In the genomic region with DNA sequence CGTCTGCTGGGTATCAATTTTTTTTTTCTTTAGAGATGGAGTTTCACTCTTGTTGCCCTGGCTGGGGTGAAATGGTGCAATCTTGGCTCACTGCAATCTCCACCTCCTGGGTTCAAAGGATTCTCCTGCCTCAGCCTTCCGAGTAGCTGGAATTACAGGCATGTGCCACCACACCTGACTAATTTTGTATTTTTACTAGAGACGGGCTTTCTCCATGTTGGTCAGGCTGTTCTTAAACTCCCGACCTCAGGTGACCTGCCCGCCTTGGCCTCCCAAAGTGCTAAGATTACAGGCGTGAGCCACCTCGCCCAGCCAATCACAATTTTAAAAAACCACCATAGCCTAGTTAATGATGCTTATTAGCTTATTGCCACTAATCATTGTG, we compare ENCODE assay signal across 6 cellular contexts. TPM values are rescaled to one million over a fixed set of nuclear protein-coding genes. Genes with fewer than 3 reads are reported as not detected.
DNase-seq lines count a peak whose midpoint lies in the region; ATAC-seq, FAIRE-seq and TF ChIP-seq lines count a peak whose summit lies in the region.
"Not testable (repeated sequence)": the region's sequence is repeated elsewhere in the genome, so short reads cannot be mapped to it uniquely, and the experiment has no call there.

No MANE protein-coding gene starts in this region.

- H3K36me3 ChIP-seq in OCI-LY3 (replicated peaks; ENCODE audit: low read depth, low read length); GM12878 (ENCODE audit: control insufficient read depth in 2 of 2, insufficient read depth in 2 of 2, low read length in 1 of 2); trophoblast cell (ENCODE audit: control insufficient read depth in 1 of 2, insufficient read depth in 2 of 2, low read length in 2 of 2): not testable (repeated sequence)

- not testable (repeated sequence) for H3K4me3 Mint-ChIP-seq in activated CD4-positive, alpha-beta T cell treated with anti-CD3 and anti-CD28 coated beads, Interleukin-2, amount 10 ng/mL, durations not matched to agents 24 days and 14 days; activated T-cell treated with anti-CD3 and anti-CD28 coated beads, Interleukin-2, amount 50 U/mL, for 72 hours; stimulated activated memory B cell treated with anti-CD40 and anti-IgM and Interleukin-4, amounts not matched to agents 10 μg/mL and 1 μg/mL and 100 μg/mL, for 72 hours

- H2BK120ac ChIP-seq in trophoblast cell (ENCODE audit: insufficient read depth, low read length, poor library complexity), result not testable (repeated sequence)

- peaks cover 11% of the 10 kb centered on the region for H3K4me1 Mint-ChIP-seq in activated CD4-positive, alpha-beta T cell treated with anti-CD3 and anti-CD28 coated beads, Interleukin-2, amount 10 ng/mL, durations not matched to agents 24 days and 14 days
- H3K4me1 Mint-ChIP-seq in activated T-cell treated with anti-CD3 and anti-CD28 coated beads, Interleukin-2, amount 50 U/mL, for 72 hours (ENCODE audit: low read depth), result peaks cover 14% of the 10 kb centered on the region
- peaks cover 13% of the 10 kb centered on the region for H3K4me1 Mint-ChIP-seq in stimulated activated memory B cell treated with anti-CD40 and anti-IgM and Interleukin-4, amounts not matched to agents 10 μg/mL and 1 μg/mL and 100 μg/mL, for 72 hours

- H3K4me1 ChIP-seq in OCI-LY3 (ENCODE audit: low read length) (peaks cover 14% of the 10 kb centered on the region), GM12878 (ENCODE audit: control insufficient read depth, insufficient read depth, low read length) (peaks cover 11% of the 10 kb centered on the region; the same call in 1 of the 2 replicates)
- not testable (repeated sequence) for H3K4me1 ChIP-seq in trophoblast cell (ENCODE audit: control insufficient read depth in 1 of 2, insufficient read depth in 2 of 2, low read length in 2 of 2)

- CTCF ChIA-PET in GM12878 (lab: Yijun Ruan, JAX), result not testable (repeated sequence)

- H3K18ac ChIP-seq in trophoblast cell (ENCODE audit: low read length), result not testable (repeated sequence)

- in situ Hi-C loops in GM12878 (cut with MboI), result not testable (repeated sequence)

- RAD21 ChIA-PET in GM12878 (lab: Charles Lee; ENCODE audit: unreplicated experiment), result interaction anchor here (0.9 to 2.5 kb wide), 2 partner anchors 8 to 34 kb away, joined by 3 to 6 read pairs; no protein-coding TSS in a partner anchor

- intact Hi-C loops in activated CD4-positive, alpha-beta T cell treated with anti-CD3 and anti-CD28 coated beads, Interleukin-2, amount 10 ng/mL, durations not matched to agents 24 days and 14 days (cut with micrococcal nuclease); GM12878 (cut with micrococcal nuclease; ENCODE audit: unreplicated experiment): not testable (repeated sequence)

- H3K4me3 ChIP-seq in OCI-LY3 (ENCODE audit: low read length), result 0 out of 2 replicates have a peak overlapping the region, but pooled peaks have one; percentile 7
- not testable (repeated sequence) for H3K4me3 ChIP-seq in GM12878; trophoblast cell (ENCODE audit: low read depth, low read length)

- not testable (repeated sequence) for H4K91ac ChIP-seq in trophoblast cell (ENCODE audit: low read depth, low read length)

- not testable (repeated sequence) for TF ChIP-seq CTCF in OCI-LY3 (IDR thresholded peaks at IDR 0.05; ENCODE audit: low read depth, low read length); GM12878 (IDR thresholded peaks at IDR 0.05 in 2 of 3, conservative IDR thresholded peaks at IDR 0.05 in 1 of 3; ENCODE audit: control insufficient read depth in 2 of 3, extremely low read depth in 1 of 3, insufficient read depth in 1 of 3, low read depth in 3 of 3, low read length in 3 of 3)

- H4K12ac ChIP-seq in trophoblast cell (ENCODE audit: low read depth, low read length), result not testable (repeated sequence)

- POLR2A ChIA-PET in GM12878 (lab: Charles Lee), result interaction anchor here (1.0 to 1.2 kb wide), 2 partner anchors 12 to 132 kb away, joined by 3 read pairs; no protein-coding TSS in a partner anchor

- TF ChIP-seq RAD21 in GM12878 (IDR thresholded peaks at IDR 0.05; ENCODE audit: insufficient read depth, low read depth, low read length), result not testable (repeated sequence)

- not testable (repeated sequence) for H3K4ac ChIP-seq in trophoblast cell (ENCODE audit: low read depth, low read length)

- 92% methylated on average over 7 of the region's 7 CpGs for WGBS in GM12878 (ENCODE audit: insufficient coverage, insufficient replicate concordance, low lambda C conversion rate, missing lambda C conversion rate)
- no CpG with 5 or more reads among the region's 7 CpGs for WGBS in trophoblast cell (ENCODE audit: extremely low coverage, insufficient coverage, insufficient read length)

- not testable (repeated sequence) for H2BK12ac ChIP-seq in trophoblast cell (ENCODE audit: low read length)

- not testable (repeated sequence) for H3K14ac ChIP-seq in trophoblast cell (ENCODE audit: low read length)

- not testable (repeated sequence) for H3K9me3 Mint-ChIP-seq in activated CD4-positive, alpha-beta T cell treated with anti-CD3 and anti-CD28 coated beads, Interleukin-2, amount 10 ng/mL, durations not matched to agents 24 days and 14 days; activated T-cell treated with anti-CD3 and anti-CD28 coated beads, Interleukin-2, amount 50 U/mL, for 72 hours; stimulated activated memory B cell treated with anti-CD40 and anti-IgM and Interleukin-4, amounts not matched to agents 10 μg/mL and 1 μg/mL and 100 μg/mL, for 72 hours

- SMC1A ChIA-PET in GM12878 (lab: Charles Lee; ENCODE audit: uncharacterized antibody, unreplicated experiment), result interaction anchor here (0.8 to 1.5 kb wide), 3 partner anchors 9 to 34 kb away, joined by 3 to 5 read pairs (median 3); no protein-coding TSS in a partner anchor

- not testable (repeated sequence) for H4K8ac ChIP-seq in trophoblast cell (ENCODE audit: low read depth, low read length)

- peak overlapping the region; percentile 63 for H3K27ac ChIP-seq in OCI-LY3 (ENCODE audit: low read length)
- H3K27ac ChIP-seq in GM12878 (ENCODE audit: control insufficient read depth, insufficient read depth), result peak overlapping the region; percentile 79
- not testable (repeated sequence) for H3K27ac ChIP-seq in trophoblast cell (ENCODE audit: low read depth, low read length)

- not testable (repeated sequence) for H2AK5ac ChIP-seq in trophoblast cell (ENCODE audit: low read length)

- TF ChIP-seq EP300 in GM12878 (IDR thresholded peaks at IDR 0.05; ENCODE audit: borderline replicate concordance in 1 of 2, control insufficient read depth in 1 of 2, low read depth in 2 of 2, low read length in 2 of 2), result not testable (repeated sequence)

- not testable (repeated sequence) for H3K23ac ChIP-seq in trophoblast cell (ENCODE audit: low read length)

- not testable (repeated sequence) for ATAC-seq in activated T-cell treated with anti-CD3 and anti-CD28 coated beads, Interleukin-2, amount 50 U/mL, for 72 hours (replicated peaks in 1 of 2); GM12878; stimulated activated memory B cell treated with anti-CD40 and anti-IgM and Interleukin-4, amounts not matched to agents 10 μg/mL and 1 μg/mL and 100 μg/mL, for 72 hours

- not testable (repeated sequence) for H3K36me3 Mint-ChIP-seq in activated CD4-positive, alpha-beta T cell treated with anti-CD3 and anti-CD28 coated beads, Interleukin-2, amount 10 ng/mL, durations not matched to agents 24 days and 14 days (ENCODE audit: low read depth); activated T-cell treated with anti-CD3 and anti-CD28 coated beads, Interleukin-2, amount 50 U/mL, for 72 hours (ENCODE audit: insufficient read depth in 2 of 2)
- peaks cover 22% of the 10 kb centered on the region for H3K36me3 Mint-ChIP-seq in stimulated activated memory B cell treated with anti-CD40 and anti-IgM and Interleukin-4, amounts not matched to agents 10 μg/mL and 1 μg/mL and 100 μg/mL, for 72 hours

- H2AFZ ChIP-seq in OCI-LY3 (ENCODE audit: low read depth, low read length); GM12878 (ENCODE audit: control insufficient read depth, low read depth, low read length); trophoblast cell (ENCODE audit: insufficient read depth, low read length, poor library complexity): not testable (repeated sequence)

- not testable (repeated sequence) for H3K27me3 ChIP-seq in OCI-LY3 (ENCODE audit: low read depth, low read length); GM12878 (replicated peaks in 1 of 2; ENCODE audit: control insufficient read depth in 2 of 2, insufficient read depth in 2 of 2, low read length in 1 of 2); trophoblast cell (ENCODE audit: insufficient read depth, low read length)

- H2BK5ac ChIP-seq in trophoblast cell (ENCODE audit: low read depth, low read length, poor library complexity), result not testable (repeated sequence)

- not testable (repeated sequence) for H3K79me2 ChIP-seq in OCI-LY3 (ENCODE audit: low read length); GM12878 (ENCODE audit: control insufficient read depth, insufficient read depth, low read length); trophoblast cell (ENCODE audit: control insufficient read depth, insufficient read depth, low read length, poor library complexity)

- peak overlapping the region; percentile 71 for H3K27ac Mint-ChIP-seq in activated CD4-positive, alpha-beta T cell treated with anti-CD3 and anti-CD28 coated beads, Interleukin-2, amount 10 ng/mL, durations not matched to agents 24 days and 14 days
- H3K27ac Mint-ChIP-seq in activated T-cell treated with anti-CD3 and anti-CD28 coated beads, Interleukin-2, amount 50 U/mL, for 72 hours, result peak overlapping the region; percentile 34
- H3K27ac Mint-ChIP-seq in stimulated activated memory B cell treated with anti-CD40 and anti-IgM and Interleukin-4, amounts not matched to agents 10 μg/mL and 1 μg/mL and 100 μg/mL, for 72 hours, result peak overlapping the region; percentile 81

- not testable (repeated sequence) for DNase-seq in activated CD4-positive, alpha-beta T cell treated with anti-CD3 and anti-CD28 coated beads, Interleukin-2, amount 10 ng/mL, durations not matched to agents 24 days and 14 days; activated T-cell treated with anti-CD3 and anti-CD28 coated beads, Interleukin-2, amount 50 U/mL, for 72 hours; GM12878 (ENCODE audit: low read depth, low spot score)
- peak; percentile 51 to 62 for DNase-seq in trophoblast cell

- not testable (repeated sequence) for H4K20me1 ChIP-seq in OCI-LY3 (ENCODE audit: insufficient read depth, low read length); GM12878 (ENCODE audit: control insufficient read depth, insufficient read depth)

- H3K27me3 Mint-ChIP-seq in activated CD4-positive, alpha-beta T cell treated with anti-CD3 and anti-CD28 coated beads, Interleukin-2, amount 10 ng/mL, durations not matched to agents 24 days and 14 days; activated T-cell treated with anti-CD3 and anti-CD28 coated beads, Interleukin-2, amount 50 U/mL, for 72 hours (ENCODE audit: low read depth); stimulated activated memory B cell treated with anti-CD40 and anti-IgM and Interleukin-4, amounts not matched to agents 10 μg/mL and 1 μg/mL and 100 μg/mL, for 72 hours: not testable (repeated sequence)

- not testable (repeated sequence) for H3K9ac ChIP-seq in OCI-LY3 (ENCODE audit: low read length); GM12878 (ENCODE audit: control insufficient read depth, insufficient read depth, low read length); trophoblast cell (ENCODE audit: low read length)

- not testable (repeated sequence) for BruUV-seq in GM12878 (replicated peaks; lab: Mats Ljungman, UMichigan)

- FAIRE-seq in GM12878 (lab: Jason Lieb, UNC), result not testable (repeated sequence)

- H3K4me2 ChIP-seq in OCI-LY3 (ENCODE audit: low read length), result peak overlapping the region; percentile 31; the same call in 1 of the 2 replicates
- H3K4me2 ChIP-seq in GM12878 (ENCODE audit: control insufficient read depth, insufficient read depth), result peak overlapping the region; percentile 48
- H3K4me2 ChIP-seq in trophoblast cell (ENCODE audit: low read length), result not testable (repeated sequence)

- not testable (repeated sequence) for H3K9me3 ChIP-seq in OCI-LY3 (ENCODE audit: insufficient read depth, low read length); GM12878 (replicated peaks; ENCODE audit: control insufficient read depth, insufficient read depth, low read length); trophoblast cell (ENCODE audit: insufficient read depth, low read depth, low read length)

- not testable (repeated sequence) for H3K79me1 ChIP-seq in trophoblast cell (ENCODE audit: low read length)

- not testable (repeated sequence) for TF ChIP-seq POLR2A in GM12878 (IDR thresholded peaks at IDR 0.05; ENCODE audit: low read depth, low read length)

RNA-seq across cellular contexts. Expression of a gene that starts 42.7 kb away (rescaled TPM):
- total RNA-seq in activated CD4-positive, alpha-beta T cell treated with anti-CD3 and anti-CD28 coated beads, Interleukin-2, amount 10 ng/mL, durations not matched to agents 24 days and 14 days, result 88.4 and 92.2 TPM in 2 replicates
- total RNA-seq in activated T-cell treated with anti-CD3 and anti-CD28 coated beads, Interleukin-2, amount 50 U/mL, for 72 hours, result 10 to 100 TPM; 71.4 to 83.8 TPM
- 110 and 138 TPM in 2 replicates for total RNA-seq in GM12878 (2013; cell fraction: nucleolus; rRNA removed)
- 60.8 and 63.7 TPM in 2 replicates for total RNA-seq in GM12878 (2014; rRNA removed)
- 43.5 and 45.3 TPM in 2 replicates for total RNA-seq in GM12878 (2014; rRNA removed; fragmentation: Illumina TruSeq; extraction: Trizol)
- total RNA-seq in GM12878 (2021), result 70.0 and 74.3 TPM in 2 replicates
- 23.8 TPM for polyA plus RNA-seq in GM12878 (2011; ENCODE audit: low read depth)
- polyA plus RNA-seq in GM12878 (2011; rRNA removed), result 49.8 and 93.5 TPM in 2 replicates
- polyA plus RNA-seq in GM12878 (2011; cell fraction: cytosol; rRNA removed), result 136 and 180 TPM in 2 replicates
- polyA plus RNA-seq in GM12878 (2011; cell fraction: nucleus; rRNA removed), result 97.3 and 107 TPM in 2 replicates
- 39.5 and 41.8 TPM in 2 replicates for polyA plus RNA-seq in GM12878 (2012)
- 39.0 and 81.5 TPM in 2 replicates for polyA plus RNA-seq in GM12878 (2014; fragmentation: Illumina TruSeq; extraction: Trizol)
- 10 to 100 TPM in 1 of 2 experiments, 1 to 10 TPM in 1; 6.3 to 10.5 TPM for polyA plus RNA-seq in GM12878 (2014; fragmentation: Nextera tagmentation; extraction: Ambion mirVana)
- 58.4 and 69.0 TPM in 2 replicates for polyA plus RNA-seq in GM12878 (2014; rRNA removed)
- 10 to 100 TPM; 17.4 to 84.9 TPM for polyA plus RNA-seq in GM12878 (2016; fragmentation: Nextera tagmentation; extraction: Ambion mirVana)
- polyA minus RNA-seq in GM12878 (2011; rRNA and poly(A)+ RNA removed), result 157 TPM in 2 replicates
- polyA minus RNA-seq in GM12878 (2011; cell fraction: cytosol; rRNA and poly(A)+ RNA removed), result 40.6 and 52.5 TPM in 2 replicates
- polyA minus RNA-seq in GM12878 (2011; cell fraction: nucleus; rRNA and poly(A)+ RNA removed), result 20.9 and 30.4 TPM in 2 replicates
- 92.6 and 97.8 TPM in 2 replicates for polyA plus RNA-seq in trophoblast cell (2013)
